In genomic region chr1:11653101-11653601, GRCh38 we compare ENCODE assay signal across 1 cellular context.
A peak's percentile ranks its signal among the peaks of the same experiment; 100 is the strongest.
TF ChIP-seq lines count a peak whose summit lies in the region.

No MANE protein-coding gene starts in this region.

TF ChIP-seq in HepG2, 621 proteins besides CTCF, POLR2A, EP300 and RAD21 (continued from another document):
- TF ChIP-seq, protein P1, sequence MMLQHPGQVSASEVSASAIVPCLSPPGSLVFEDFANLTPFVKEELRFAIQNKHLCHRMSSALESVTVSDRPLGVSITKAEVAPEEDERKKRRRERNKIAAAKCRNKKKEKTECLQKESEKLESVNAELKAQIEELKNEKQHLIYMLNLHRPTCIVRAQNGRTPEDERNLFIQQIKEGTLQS (CRISPR knock-in tag; IDR thresholded peaks at IDR 0.05): peak; percentile 58
- TF ChIP-seq MED1 (CRISPR knock-in tag; IDR thresholded peaks at IDR 0.05) (peak; percentile 21; the same call in 1 of the 2 replicates), ZNF788 (CRISPR knock-in tag; IDR thresholded peaks at IDR 0.05; ENCODE audit: borderline replicate concordance) (peak; percentile 18; the same call in 1 of the 2 replicates), KAT8 (CRISPR knock-in tag; IDR thresholded peaks at IDR 0.05) (peak; percentile 56; the same call in 1 of the 2 replicates), ZNF138 (CRISPR knock-in tag; IDR thresholded peaks at IDR 0.05; ENCODE audit: low read depth) (no peak), ZFY (CRISPR knock-in tag; IDR thresholded peaks at IDR 0.05) (peak; percentile 47; the same call in 1 of the 2 replicates), KDM6A (CRISPR knock-in tag; IDR thresholded peaks at IDR 0.05; ENCODE audit: low read depth) (peak; percentile 68; the same call in 1 of the 2 replicates), ZNF616 (CRISPR knock-in tag; IDR thresholded peaks at IDR 0.05; ENCODE audit: low read depth) (no peak)
TF ChIP-seq in HepG2: peak in this region for 103.
